In the genomic region with DNA sequence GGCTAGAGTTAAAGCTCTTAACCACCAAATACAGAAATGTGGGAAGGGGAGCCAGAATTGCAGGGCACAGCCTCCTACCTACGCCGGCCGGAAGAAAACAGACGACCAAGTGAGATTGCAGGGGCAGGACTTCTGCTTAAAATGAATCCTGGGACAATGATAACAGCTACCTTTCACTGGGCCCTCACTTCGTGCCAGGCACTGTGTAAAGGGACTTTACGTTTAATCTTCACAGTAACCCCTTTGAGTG, we compare ENCODE assay signal across 8 cellular contexts. TPM values are rescaled to one million over a fixed set of nuclear protein-coding genes. Genes with fewer than 3 reads are reported as not detected.
DNase-seq lines count a peak whose midpoint lies in the region; ATAC-seq and TF ChIP-seq lines count a peak whose summit lies in the region.

A gene (minus strand): TSS at position 212 of the 250 bp plus-strand sequence. CDS start 6,746 bp downstream, outside the sequence.

- peak within 1 kb of the TSS; percentile 93 to 100 (median 96) for H3K4me3 Mint-ChIP-seq in brain

- H4K8ac ChIP-seq in mesendoderm (ENCODE audit: low read depth, low read length): no peak within 1 kb of the TSS

- H3K27me3 Mint-ChIP-seq in brain: peaks cover 18% of the 10 kb centered on the region

- no peak for ATAC-seq in heart left ventricle
- no peak for ATAC-seq in GM19467 (IDR thresholded peaks at IDR 0.05; ENCODE audit: unreplicated experiment)

- H3K56ac ChIP-seq in mesendoderm (ENCODE audit: low read length): peak within 1 kb of the TSS; percentile 96

- TF ChIP-seq POLR2A in heart left ventricle (IDR thresholded peaks at IDR 0.05) (no peak), uterus (IDR thresholded peaks at IDR 0.05) (no peak)

- H3K36me3 Mint-ChIP-seq in brain: no peaks in the 10 kb centered on the region

- peak within 1 kb of the TSS; percentile 90 for H3K23ac ChIP-seq in mesendoderm (ENCODE audit: low read length)

- H3K4me1 Mint-ChIP-seq in brain: peaks cover 59% of the 10 kb centered on the region

- peak within 1 kb of the TSS; percentile 59 for H2AK5ac ChIP-seq in mesendoderm (ENCODE audit: low read length)

- H4K5ac ChIP-seq in mesendoderm (ENCODE audit: low read length): no peak within 1 kb of the TSS

- no peak within 1 kb of the TSS for H2BK15ac ChIP-seq in mesendoderm (replicated peaks; ENCODE audit: low read depth)

- H3K4me1 ChIP-seq in heart left ventricle (peaks cover 0 to 94% (median 30%) of the 10 kb centered on the region in 12 donors), mesendoderm (ENCODE audit: control insufficient read depth, low read depth, low read length) (peaks cover 2% of the 10 kb centered on the region), uterus (peaks cover 0 to 4% of the 10 kb centered on the region in 2 donors)

- H3K9me3 ChIP-seq in heart left ventricle: no peaks in the 10 kb centered on the region
- no peaks in the 10 kb centered on the region for H3K9me3 ChIP-seq in uterus

- peak within 1 kb of the TSS; percentile 42 for H3K18ac ChIP-seq in mesendoderm (ENCODE audit: low read length)

- H3K36me3 ChIP-seq in heart left ventricle: no peaks in the 10 kb centered on the region
- no peaks in the 10 kb centered on the region for H3K36me3 ChIP-seq in mesendoderm (ENCODE audit: control insufficient read depth, insufficient read depth, low read length)
- H3K36me3 ChIP-seq in uterus: no peaks in the 10 kb centered on the region

- H3K27ac ChIP-seq in heart left ventricle: peak within 1 kb of the TSS; percentile 28 to 96 (median 80)
- H3K27ac ChIP-seq in mesendoderm (ENCODE audit: low read depth, low read length): peak within 1 kb of the TSS; percentile 60
- H3K27ac ChIP-seq in uterus: peak within 1 kb of the TSS; percentile 84 to 87

- no peaks in the 10 kb centered on the region for H3K9me3 Mint-ChIP-seq in brain

- peak within 1 kb of the TSS; percentile 96 to 99 (median 98) for H3K27ac Mint-ChIP-seq in brain

- peak within 1 kb of the TSS; percentile 46 to 86 (median 68) for H3K4me3 ChIP-seq in heart left ventricle
- H3K4me3 ChIP-seq in mesendoderm (ENCODE audit: low read length): peak within 1 kb of the TSS; percentile 89
- H3K4me3 ChIP-seq in uterus: peak within 1 kb of the TSS; percentile 49 to 66

- 10 to 21% (median 13%) methylated on average over 6 of the region's 6 CpGs for WGBS in heart left ventricle, 4 donors
- WGBS in mesendoderm (ENCODE audit: extremely low coverage, insufficient coverage, low lambda C conversion rate): no CpG with 5 or more reads among the region's 6 CpGs

- intact Hi-C loops in heart left ventricle (cut with DNase I) (loop anchor here in 1 of 10 donors (10.0 kb wide), 1 partner anchor 65 kb away; no protein-coding TSS in a partner anchor), cardiac septum (cut with DNase I) (no loop called here), uterus (cut with DNase I; ENCODE audit: low total_unique reads) (no loop called here)

- H3K79me1 ChIP-seq in mesendoderm (ENCODE audit: low read length): peaks cover 19% of the 10 kb centered on the region

- H3K9ac ChIP-seq in mesendoderm (ENCODE audit: low read length): peak within 1 kb of the TSS; percentile 97

- H3K27me3 ChIP-seq in heart left ventricle (no peaks in the 10 kb centered on the region), mesendoderm (ENCODE audit: insufficient read depth, low read length, poor library complexity) (no peaks in the 10 kb centered on the region), uterus (no peaks in the 10 kb centered on the region)

- peak within 1 kb of the TSS; percentile 49 for H3K4ac ChIP-seq in mesendoderm (ENCODE audit: low read depth, low read length)

- no peak for TF ChIP-seq CTCF in heart left ventricle (IDR thresholded peaks at IDR 0.05)
- TF ChIP-seq CTCF in brain (conservative IDR thresholded peaks at IDR 0.05): no peak
- no peak for TF ChIP-seq CTCF in uterus (IDR thresholded peaks at IDR 0.05)

- H3K4me2 ChIP-seq in mesendoderm (ENCODE audit: low read length): peak within 1 kb of the TSS; percentile 98

- peak within 1 kb of the TSS; percentile 78 for H2BK5ac ChIP-seq in mesendoderm (ENCODE audit: low read length)

- no peak for DNase-seq in heart left ventricle
- no peak for DNase-seq in cardiac septum (ENCODE audit: low spot score)
- no peak for DNase-seq in mesendoderm
- no peak for DNase-seq in uterus
- no peak for DNase-seq in NCI-H82 treated with DMSO at 0.1 percent for 48 hours (lab: John Stamatoyannopoulos, UW; ENCODE audit: unreplicated experiment)
- no peak for DNase-seq in SKM-1 (lab: John Stamatoyannopoulos, UW; ENCODE audit: unreplicated experiment)

- H3K79me2 ChIP-seq in mesendoderm (ENCODE audit: control insufficient read depth, insufficient read depth, low read length): peaks cover 30% of the 10 kb centered on the region

- H2BK120ac ChIP-seq in mesendoderm (ENCODE audit: low read depth, low read length): no peak within 1 kb of the TSS

RNA-seq across cellular contexts. Expression of the gene that starts here (rescaled TPM):
- total RNA-seq in heart left ventricle: not detected
- polyA plus RNA-seq in heart left ventricle: not detected
- total RNA-seq in cardiac septum: not detected
- not detected for polyA plus RNA-seq in brain (ENCODE audit: insufficient read depth, low read depth, low replicate concordance)
- polyA plus RNA-seq in mesendoderm (2013, experiment 1 of 2): 0.13 TPM
- polyA plus RNA-seq in mesendoderm (2013, experiment 2 of 2): 0.25 TPM
- not detected for total RNA-seq in uterus
